ENCODE assay signal across 28 cellular contexts in genomic region chr13:109939838-109940237, GRCh38.
"Had no signal": no experiment of that assay in that cellular context is flagged by ENCODE, and none has a peak within 500 bp of the region (broad histone marks: within the 10 kb centered on the region; RNA-seq: fewer than 3 reads in every experiment).

No MANE protein-coding gene starts in this region.

- H3K9me3 Mint-ChIP-seq: natural killer cell; stimulated activated naive CD8-positive, alpha-beta T cell treated with anti-CD3 and anti-CD28 coated beads, Interleukin-15, amount 100 ng/mL, for 72 hours had no signal

- H3K4me1 Mint-ChIP-seq: naive B cell; natural killer cell; nephron progenitor cell; neural progenitor cell; stimulated activated memory B cell treated with anti-CD40 and anti-IgM and Interleukin-4, amounts not matched to agents 10 μg/mL and 1 μg/mL and 100 μg/mL, for 72 hours; stimulated activated naive CD8-positive, alpha-beta T cell treated with anti-CD3 and anti-CD28 coated beads, Interleukin-15, amount 100 ng/mL, for 72 hours had no signal

- H3K4me2 ChIP-seq: neural progenitor cell, smooth muscle cell had no signal

- H3K36me3 Mint-ChIP-seq: naive B cell; natural killer cell; neural progenitor cell; stimulated activated memory B cell treated with anti-CD40 and anti-IgM and Interleukin-4, amounts not matched to agents 10 μg/mL and 1 μg/mL and 100 μg/mL, for 72 hours had no signal

- H3K4me3 ChIP-seq: lower lobe of right lung, neural progenitor cell, ovary, right atrium auricular region, right lobe of liver, smooth muscle cell, tibial nerve, upper lobe of left lung, vagina had no signal

- DNase-seq: hippocampal formation; kidney glomerular epithelial cell; left cardiac atrium; left ventricle myocardium superior; lower lobe of right lung; mammary epithelial cell; mesenchymal stem cell; naive B cell; natural killer cell; nephron progenitor cell; ovary; right lobe of liver; stimulated activated CD4-positive, alpha-beta T cell treated with anti-CD3 and anti-CD28 coated beads, Interleukin-1b, Interleukin-23, amount 100 ng/mL, for 48 hours; stimulated activated CD4-positive, alpha-beta T cell treated with anti-CD3 and anti-CD28 coated beads, Interleukin-2, amount 100 ng/mL, for 48 hours; stimulated activated CD4-positive, alpha-beta T cell treated with anti-CD3 and anti-CD28 coated beads, Interleukin-4, amount 100 ng/mL, for 4 hours; stimulated activated CD8-positive, alpha-beta memory T cell treated with anti-CD3 and anti-CD28 coated beads, Interleukin-4, amount 100 ng/mL, for 48 hours; stimulated activated naive CD4-positive, alpha-beta T cell treated with Interleukin-2 at 50 U/mL for 16 hours; stimulated activated naive CD8-positive, alpha-beta T cell treated with anti-CD3 and anti-CD28 coated beads, Interleukin-15, amount 100 ng/mL, for 72 hours; substantia nigra; upper lobe of left lung had no signal

- H3K27me3 Mint-ChIP-seq: progenitor cell of endocrine pancreas; stimulated activated memory B cell treated with anti-CD40 and anti-IgM and Interleukin-4, amounts not matched to agents 10 μg/mL and 1 μg/mL and 100 μg/mL, for 72 hours; stimulated activated naive CD8-positive, alpha-beta T cell treated with anti-CD3 and anti-CD28 coated beads, Interleukin-15, amount 100 ng/mL, for 72 hours had no signal

- H3K4me3 Mint-ChIP-seq: naive B cell; natural killer cell; nephron progenitor cell; neural progenitor cell; stimulated activated memory B cell treated with anti-CD40 and anti-IgM and Interleukin-4, amounts not matched to agents 10 μg/mL and 1 μg/mL and 100 μg/mL, for 72 hours; stimulated activated naive CD8-positive, alpha-beta T cell treated with anti-CD3 and anti-CD28 coated beads, Interleukin-15, amount 100 ng/mL, for 72 hours had no signal

- H3K27me3 ChIP-seq: neural progenitor cell, ovary, right atrium auricular region, right lobe of liver, tibial nerve, upper lobe of left lung, vagina had no signal

- H2AFZ ChIP-seq: neural progenitor cell had no signal

- H3K27ac ChIP-seq: lower lobe of right lung, neural progenitor cell, ovary, right atrium auricular region, right lobe of liver, tibial nerve, upper lobe of left lung, vagina had no signal

- H3K9ac ChIP-seq: neural progenitor cell had no signal

- H3K27ac Mint-ChIP-seq: naive B cell; natural killer cell; nephron progenitor cell; neural progenitor cell; progenitor cell of endocrine pancreas; stimulated activated memory B cell treated with anti-CD40 and anti-IgM and Interleukin-4, amounts not matched to agents 10 μg/mL and 1 μg/mL and 100 μg/mL, for 72 hours; stimulated activated naive CD8-positive, alpha-beta T cell treated with anti-CD3 and anti-CD28 coated beads, Interleukin-15, amount 100 ng/mL, for 72 hours had no signal

- H3K36me3 ChIP-seq: lower lobe of right lung, neural progenitor cell, ovary, right atrium auricular region, right lobe of liver, tibial nerve, upper lobe of left lung, vagina had no signal

- H3K4me1 ChIP-seq: lower lobe of right lung, right atrium auricular region, right lobe of liver, tibial nerve, upper lobe of left lung, vagina had no signal

- ATAC-seq: left cardiac atrium; left lobe of liver; left ventricle myocardium superior; lower lobe of right lung; natural killer cell; right lobe of liver; stimulated activated memory B cell treated with anti-CD40 and anti-IgM and Interleukin-4, amounts not matched to agents 10 μg/mL and 1 μg/mL and 100 μg/mL, for 72 hours; stimulated activated naive CD8-positive, alpha-beta T cell treated with anti-CD3 and anti-CD28 coated beads, Interleukin-15, amount 100 ng/mL, for 72 hours had no signal

- H3K9me3 ChIP-seq: lower lobe of right lung, ovary, right atrium auricular region, right lobe of liver, upper lobe of left lung, vagina had no signal
